ENCODE assay signal across 19 cellular contexts in genomic region chr3:33722626-33723370, GRCh38. TPM values are rescaled to one million over a fixed set of nuclear protein-coding genes. Genes with fewer than 3 reads are reported as not detected.
DNase-seq lines count a peak whose midpoint lies in the region; ATAC-seq and TF ChIP-seq lines count a peak whose summit lies in the region.
"Had no signal": no experiment of that assay in that cellular context is flagged by ENCODE, and none has a peak within 500 bp of the region (broad histone marks: within the 10 kb centered on the region; RNA-seq: fewer than 3 reads in every experiment).

No MANE protein-coding gene starts in this region.

- DNase-seq in A172 (ENCODE audit: low spot score) (peak; percentile 21), HFFc6 (peak; percentile 58), chondrocyte (ENCODE audit: low spot score) (no peak), kidney tubule cell (ENCODE audit: low spot score) (peak; percentile 21), CD14-positive monocyte (ENCODE audit: low spot score) (no peak), NCI-H2081 (lab: John Stamatoyannopoulos, UW) (no peak)
- DNase-seq: activated CD4-positive, alpha-beta T cell treated with anti-CD3 and anti-CD28 coated beads, Interleukin-2, amount 50 U/mL, for 4 hours; amygdala; DMS 273 treated with DMSO at 0.1 percent for 48 hours; effector memory CD4-positive, alpha-beta T cell; kidney glomerular epithelial cell; natural killer cell; NCI-H1417 treated with DMSO at 0.1 percent for 48 hours; NCI-H345; OCI-M1; right cardiac atrium had no signal

- no peak for TF ChIP-seq CTCF in HFFc6 (IDR thresholded peaks at IDR 0.05)
- no peak for TF ChIP-seq CTCF in chondrocyte (IDR thresholded peaks at IDR 0.05)
- no peak for TF ChIP-seq CTCF in CD14-positive monocyte (IDR thresholded peaks at IDR 0.05)

- no peak for ATAC-seq in HG03342 (IDR thresholded peaks at IDR 0.05; ENCODE audit: unreplicated experiment)
- no peak for ATAC-seq in HG03432 (IDR thresholded peaks at IDR 0.05; ENCODE audit: unreplicated experiment)
- ATAC-seq: natural killer cell; right cardiac atrium; stimulated activated effector memory CD8-positive, alpha-beta T cell treated with anti-CD3 and anti-CD28 coated beads, Interleukin-12 subunit alpha, Interleukin-12 subunit beta, amount 100 ng/mL, for 72 hours had no signal

- H3K4me1 Mint-ChIP-seq in HFFc6 (ENCODE audit: low read depth) (peaks cover 44% of the 10 kb centered on the region), chondrocyte (ENCODE audit: low read depth) (peaks cover 25% of the 10 kb centered on the region), CD14-positive monocyte (peaks cover 3% of the 10 kb centered on the region)
- H3K4me1 Mint-ChIP-seq: stimulated activated effector memory CD8-positive, alpha-beta T cell treated with anti-CD3 and anti-CD28 coated beads, Interleukin-12 subunit alpha, Interleukin-12 subunit beta, amount 100 ng/mL, for 72 hours had no signal

- H3K27me3 Mint-ChIP-seq in HFFc6 (ENCODE audit: insufficient read depth) (no peaks in the 10 kb centered on the region; the same call in 1 of the 2 replicates), chondrocyte (ENCODE audit: low read depth) (no peaks in the 10 kb centered on the region), CD14-positive monocyte (ENCODE audit: low read depth in 3 of 3) (no peaks in the 10 kb centered on the region)

- peak overlapping the region; percentile 81 for H3K4me3 Mint-ChIP-seq in HFFc6
- H3K4me3 Mint-ChIP-seq in chondrocyte (ENCODE audit: unreplicated experiment), result peak overlapping the region; percentile 21
- H3K4me3 Mint-ChIP-seq in CD14-positive monocyte, result no peak overlapping the region
- H3K4me3 Mint-ChIP-seq: natural killer cell; stimulated activated effector memory CD8-positive, alpha-beta T cell treated with anti-CD3 and anti-CD28 coated beads, Interleukin-12 subunit alpha, Interleukin-12 subunit beta, amount 100 ng/mL, for 72 hours had no signal

- H3K9me3 Mint-ChIP-seq in HFFc6, result no peaks in the 10 kb centered on the region
- H3K9me3 Mint-ChIP-seq in chondrocyte (ENCODE audit: low read depth), result no peaks in the 10 kb centered on the region
- peaks cover 0 to 2% (median 0%) of the 10 kb centered on the region in 7 donors for H3K9me3 Mint-ChIP-seq in CD14-positive monocyte
- H3K9me3 Mint-ChIP-seq: natural killer cell; stimulated activated effector memory CD8-positive, alpha-beta T cell treated with anti-CD3 and anti-CD28 coated beads, Interleukin-12 subunit alpha, Interleukin-12 subunit beta, amount 100 ng/mL, for 72 hours had no signal

- H3K36me3 Mint-ChIP-seq in HFFc6 (ENCODE audit: low read depth), result no peaks in the 10 kb centered on the region
- no peaks in the 10 kb centered on the region for H3K36me3 Mint-ChIP-seq in chondrocyte (ENCODE audit: low read depth)
- no peaks in the 10 kb centered on the region for H3K36me3 Mint-ChIP-seq in CD14-positive monocyte
- H3K36me3 Mint-ChIP-seq: natural killer cell; stimulated activated effector memory CD8-positive, alpha-beta T cell treated with anti-CD3 and anti-CD28 coated beads, Interleukin-12 subunit alpha, Interleukin-12 subunit beta, amount 100 ng/mL, for 72 hours had no signal

- intact Hi-C loops in CD14-positive monocyte (cut with micrococcal nuclease), result no loop called here

- H3K27ac Mint-ChIP-seq in HFFc6 (peak overlapping the region; percentile 89), chondrocyte (ENCODE audit: unreplicated experiment) (peak overlapping the region; percentile 90), CD14-positive monocyte (no peak overlapping the region)
- H3K27ac Mint-ChIP-seq: natural killer cell; stimulated activated effector memory CD8-positive, alpha-beta T cell treated with anti-CD3 and anti-CD28 coated beads, Interleukin-12 subunit alpha, Interleukin-12 subunit beta, amount 100 ng/mL, for 72 hours had no signal

RNA-seq across cellular contexts. Expression of gene CLASP2, which starts 4.7 kb away (rescaled TPM):
- total RNA-seq in A172 (2014; rRNA removed; shearing (Covaris generic)), result 40.6 and 88.5 TPM in 2 replicates
- total RNA-seq in HFFc6 (2021; fragmentation: NEBNext Ultra II Directional; extraction: Animal tissue kit (Norgen Biotek cat#: 25700)), result 10 to 100 TPM; 32.8 to 37.6 (median 34.8) TPM
- 52.1 to 58.3 TPM (median 52.8 TPM) in 3 replicates for total RNA-seq in chondrocyte
- polyA plus RNA-seq in CD14-positive monocyte, result 10 to 100 TPM; 10.1 to 13.9 TPM

Comparison
In these comparisons a context has a peak if more than half of its experiments do, and no peak if none do; other contexts are left out.
1. DNase-seq: peak in A172 (single experiment), HFFc6 (single experiment) and kidney tubule cell (single experiment); none in chondrocyte (single experiment), CD14-positive monocyte (single experiment) and NCI-H2081 (0 of 2).
2. H3K27ac Mint-ChIP-seq: peak in HFFc6 (single experiment) and chondrocyte (single experiment); none in CD14-positive monocyte (0 of 7).
3. H3K4me3 Mint-ChIP-seq: peak in HFFc6 (single experiment) and chondrocyte (single experiment); none in CD14-positive monocyte (0 of 2).